ENCODE assay signal across 1 cellular context in genomic region chr2:82283075-82283474, GRCh38.
TF ChIP-seq lines count a peak whose summit lies in the region.

No MANE protein-coding gene starts in this region.

TF ChIP-seq in GM23338, 12 proteins besides CTCF, POLR2A, EP300 and RAD21:
- TF ChIP-seq ZNF462 (CRISPR knock-in tag; IDR thresholded peaks at IDR 0.05) (no peak), EZH2 (IDR thresholded peaks at IDR 0.05; ENCODE audit: low read depth, unreplicated experiment) (no peak)
